ENCODE assay signal across 11 cellular contexts in genomic region chr6:42236030-42236429, GRCh38.
"Had no signal": no experiment of that assay in that cellular context is flagged by ENCODE, and none has a peak within 500 bp of the region (broad histone marks: within the 10 kb centered on the region; RNA-seq: fewer than 3 reads in every experiment).

No MANE protein-coding gene starts in this region.

- DNase-seq: activated CD4-positive, CD25-positive, alpha-beta regulatory T cell; activated CD8-positive, alpha-beta T cell treated with anti-CD3 and anti-CD28 coated beads for 36 hours; activated naive CD4-positive, alpha-beta T cell; heart right ventricle; pancreas; sigmoid colon; stimulated activated CD4-positive, alpha-beta T cell treated with anti-CD3 and anti-CD28 coated beads, Interleukin-1b, Interleukin-23, amount 100 ng/mL, for 48 hours; T-helper 2 cell; thyroid gland had no signal

- H3K36me3 ChIP-seq: pancreas, thyroid gland had no signal

- H3K9me3 Mint-ChIP-seq: activated CD8-positive, alpha-beta T cell treated with anti-CD3 and anti-CD28 coated beads for 36 hours; activated T-helper 1 cell treated with anti-CD3 and anti-CD28 coated beads, Interleukin-12 subunit alpha, Interleukin-12 subunit beta, Interleukin-2, Interleukin-4 antibody, amounts not matched to agents 30 ng/mL and 10 ng/mL and 1 ng/mL, durations not matched to agents 14 hours and 24 hours and 36 hours had no signal

- H3K27ac ChIP-seq: gastroesophageal sphincter, pancreas, sigmoid colon, thyroid gland had no signal

- H3K4me3 ChIP-seq: gastroesophageal sphincter, heart right ventricle, pancreas, sigmoid colon, thyroid gland had no signal

- H3K27me3 ChIP-seq: gastroesophageal sphincter, heart right ventricle, pancreas, sigmoid colon, thyroid gland had no signal

- H3K4me1 ChIP-seq: gastroesophageal sphincter, pancreas, sigmoid colon had no signal

- H3K9me3 ChIP-seq: gastroesophageal sphincter, heart right ventricle, pancreas, sigmoid colon, thyroid gland had no signal

- H3K27me3 Mint-ChIP-seq: activated CD8-positive, alpha-beta T cell treated with anti-CD3 and anti-CD28 coated beads for 36 hours had no signal

- ATAC-seq: gastroesophageal sphincter, heart right ventricle, pancreas had no signal

- H3K4me3 Mint-ChIP-seq: activated CD8-positive, alpha-beta T cell treated with anti-CD3 and anti-CD28 coated beads for 36 hours; activated T-helper 1 cell treated with anti-CD3 and anti-CD28 coated beads, Interleukin-12 subunit alpha, Interleukin-12 subunit beta, Interleukin-2, Interleukin-4 antibody, amounts not matched to agents 30 ng/mL and 10 ng/mL and 1 ng/mL, durations not matched to agents 14 hours and 24 hours and 36 hours had no signal
